8 cellular contexts compared by ENCODE assay signal in the genomic region with DNA sequence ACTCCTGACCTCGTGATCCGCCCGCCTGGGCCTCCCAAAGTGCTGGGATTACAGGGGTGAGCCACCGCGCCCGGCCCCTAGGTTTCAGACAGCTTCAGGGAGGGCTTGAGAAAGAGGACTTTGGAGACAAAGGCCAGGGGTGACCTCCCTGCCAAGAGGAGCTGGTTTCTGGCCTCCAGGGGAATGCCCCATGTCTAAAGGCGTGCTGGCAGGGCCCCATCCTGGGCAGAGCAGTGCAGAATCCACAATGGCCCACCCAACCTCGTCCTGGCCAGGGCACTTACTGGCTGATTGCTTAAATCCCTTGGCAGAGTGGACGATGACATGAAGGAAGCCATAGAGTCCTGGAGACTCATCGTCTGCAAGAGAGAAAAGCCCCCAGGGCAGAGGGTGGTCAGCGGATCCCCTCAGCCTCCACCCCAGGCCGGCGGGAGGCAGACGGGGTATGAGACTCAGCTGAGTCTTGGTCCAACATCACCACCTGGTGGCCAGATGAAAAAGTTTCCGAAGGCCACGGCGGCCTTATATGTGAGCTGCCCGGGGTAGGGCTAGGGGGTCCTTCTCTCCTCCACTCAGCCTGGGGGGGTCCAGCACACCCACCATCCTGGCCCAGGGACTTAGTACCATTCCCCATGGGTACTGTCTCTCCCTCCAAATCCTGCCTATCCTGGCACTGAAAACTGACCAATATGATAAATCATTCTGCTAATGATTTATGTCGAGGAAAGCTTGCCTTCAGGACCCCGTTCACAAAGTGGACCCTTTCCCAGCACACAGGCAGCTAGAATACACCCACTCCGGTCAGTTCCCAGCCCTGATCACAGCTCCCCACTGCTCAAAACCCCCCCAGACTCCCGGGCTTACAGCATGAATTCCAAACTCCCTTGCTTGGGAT. TPM values are rescaled to one million over a fixed set of nuclear protein-coding genes. Genes with fewer than 3 reads are reported as not detected.
DNase-seq lines count a peak whose midpoint lies in the region; ATAC-seq, FAIRE-seq and TF ChIP-seq lines count a peak whose summit lies in the region.

No MANE protein-coding gene starts in this region.

- no peaks in the 10 kb centered on the region for H3K27me3 ChIP-seq in pancreas

- FAIRE-seq in frontal cortex (lab: Jason Lieb, UNC) (no peak), pancreas (lab: Jason Lieb, UNC) (no peak)

- peak; percentile 37 for DNase-seq in DMS53 (lab: John Stamatoyannopoulos, UW)
- DNase-seq in DMS53 treated with DMSO at 0.1 percent for 48 hours (lab: John Stamatoyannopoulos, UW; ENCODE audit: unreplicated experiment) = no peak
- DNase-seq in NCI-H82 treated with DMSO at 0.1 percent for 48 hours (lab: John Stamatoyannopoulos, UW; ENCODE audit: unreplicated experiment) = peak; percentile 60
- DNase-seq in activated effector memory CD4-positive, alpha-beta T cell treated with Interleukin-2 at 50 U/mL for 16 hours = peak; percentile 4
- peak; percentile 73 to 85 for DNase-seq in frontal cortex (ENCODE audit: low spot score in 2 of 2)
- peak in 5 of 6 donors; percentile 38 to 82 (median 69) for DNase-seq in pancreas
- no peak for DNase-seq in NCI-H774 (lab: John Stamatoyannopoulos, UW)

- H3K4me3 ChIP-seq in pancreas = no peak overlapping the region

- TF ChIP-seq CTCF in pancreas (IDR thresholded peaks at IDR 0.05) = peak; percentile 58 to 71 (median 64)

- H3K4me1 ChIP-seq in pancreas = no peaks in the 10 kb centered on the region

- 32 to 35% methylated on average over 22 of the region's 22 CpGs for WGBS in pancreas, 2 donors

- no peak overlapping the region for H3K27ac ChIP-seq in pancreas

- ATAC-seq in pancreas (peak; percentile 82 to 87 (median 86)), HG03432 (IDR thresholded peaks at IDR 0.05; ENCODE audit: unreplicated experiment) (no peak)

- no peaks in the 10 kb centered on the region for H3K9me3 ChIP-seq in pancreas

- no peaks in the 10 kb centered on the region for H3K36me3 ChIP-seq in pancreas

- intact Hi-C loops in pancreas (cut with DNase I) = no loop called here

RNA-seq across cellular contexts. Expression of a gene that starts 59.1 kb away (rescaled TPM):
- total RNA-seq in frontal cortex = 13.5 TPM
- total RNA-seq in pancreas = 1 to 10 TPM; 3.1 to 6.0 (median 4.6) TPM
- polyA plus RNA-seq in pancreas = 1 to 10 TPM; 3.9 to 6.5 TPM

Comparison
In these comparisons a context has a peak if more than half of its experiments do, and no peak if none do; other contexts are left out.
1. DNase-seq: peak in DMS53 (single experiment), NCI-H82 treated with DMSO at 0.1 percent for 48 hours (single experiment), activated effector memory CD4-positive, alpha-beta T cell treated with Interleukin-2 at 50 U/mL for 16 hours (single experiment), frontal cortex (2 of 2) and pancreas (5 of 6); none in DMS53 treated with DMSO at 0.1 percent for 48 hours (single experiment) and NCI-H774 (single experiment).